ENCODE assay signal across 29 cellular contexts in the genomic region with DNA sequence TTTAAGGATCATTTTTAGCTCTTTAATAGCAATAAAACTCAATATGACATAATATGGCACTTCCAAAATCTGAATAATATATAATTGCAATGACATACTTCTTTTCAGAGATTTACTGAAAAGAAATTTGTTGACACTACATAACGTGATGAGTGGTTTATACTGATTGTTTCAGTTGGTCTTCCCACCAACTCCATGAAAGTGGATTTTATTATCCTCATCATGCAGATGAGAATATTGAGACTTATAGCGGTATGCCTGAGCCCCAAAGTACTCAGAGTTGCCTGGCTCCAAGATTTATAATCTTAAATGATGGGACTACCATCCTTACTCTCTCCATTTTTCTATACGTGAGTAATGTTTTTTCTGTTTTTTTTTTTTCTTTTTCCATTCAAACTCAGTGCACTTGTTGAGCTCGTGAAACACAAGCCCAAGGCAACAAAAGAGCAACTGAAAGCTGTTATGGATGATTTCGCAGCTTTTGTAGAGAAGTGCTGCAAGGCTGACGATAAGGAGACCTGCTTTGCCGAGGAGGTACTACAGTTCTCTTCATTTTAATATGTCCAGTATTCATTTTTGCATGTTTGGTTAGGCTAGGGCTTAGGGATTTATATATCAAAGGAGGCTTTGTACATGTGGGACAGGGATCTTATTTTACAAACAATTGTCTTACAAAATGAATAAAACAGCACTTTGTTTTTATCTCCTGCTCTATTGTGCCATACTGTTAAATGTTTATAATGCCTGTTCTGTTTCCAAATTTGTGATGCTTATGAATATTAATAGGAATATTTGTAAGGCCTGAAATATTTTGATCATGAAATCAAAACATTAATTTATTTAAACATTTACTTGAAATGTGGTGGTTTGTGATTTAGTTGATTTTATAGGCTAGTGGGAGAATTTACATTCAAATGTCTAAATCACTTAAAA. TPM values are rescaled to one million over a fixed set of nuclear protein-coding genes. Genes with fewer than 3 reads are reported as not detected.
DNase-seq lines count a peak whose midpoint lies in the region; ATAC-seq, FAIRE-seq and TF ChIP-seq lines count a peak whose summit lies in the region.
"Had no signal": no experiment of that assay in that cellular context is flagged by ENCODE, and none has a peak within 500 bp of the region (broad histone marks: within the 10 kb centered on the region; RNA-seq: fewer than 3 reads in every experiment).

No MANE protein-coding gene starts in this region.

- peaks cover 3% of the 10 kb centered on the region for H4K20me1 ChIP-seq in HepG2 (ENCODE audit: insufficient read depth, low read length)

- intact Hi-C loops in HepG2 (cut with micrococcal nuclease; ENCODE audit: unreplicated experiment), result no loop called here

- H3K4me3 Mint-ChIP-seq in stimulated activated naive B cell treated with anti-CD40 and anti-IgM and Interleukin-4, amounts not matched to agents 10 μg/mL and 1 μg/mL and 100 μg/mL, for 72 hours, result no peak overlapping the region

- FAIRE-seq in HepG2 (lab: Jason Lieb, UNC), result no peak
- FAIRE-seq: HTR-8/SVneo, RCC 7860 had no signal

- TF ChIP-seq EP300 in HepG2 (IDR thresholded peaks at IDR 0.05; ENCODE audit: low read depth in 2 of 2, low read length in 2 of 2) (no peak), HepG2 (CRISPR knock-in tag; IDR thresholded peaks at IDR 0.05; ENCODE audit: borderline replicate concordance) (no peak)

- H3K4me3 ChIP-seq in HAP-1, result no peak overlapping the region
- H3K4me3 ChIP-seq in HepG2 (replicated peaks in 1 of 3; ENCODE audit: insufficient read depth in 1 of 3, low read depth in 2 of 3, low read length in 3 of 3), result peak overlapping the region in 1 of 3 experiments; percentile 2; a peak in 2 of 6 replicates
- H3K4me3 ChIP-seq: GM23248 had no signal

- no peak for ATAC-seq in HepG2
- ATAC-seq in stimulated activated naive B cell treated with anti-CD40 and anti-IgM and Interleukin-4, amounts not matched to agents 10 μg/mL and 1 μg/mL and 100 μg/mL, for 72 hours (replicated peaks), result no peak

- H3K4me1 ChIP-seq in HAP-1, result peaks cover 13% of the 10 kb centered on the region
- peaks cover 32% of the 10 kb centered on the region for H3K4me1 ChIP-seq in HepG2 (ENCODE audit: insufficient read depth, low read length)

- no peaks in the 10 kb centered on the region for H3K9me3 Mint-ChIP-seq in stimulated activated naive B cell treated with anti-CD40 and anti-IgM and Interleukin-4, amounts not matched to agents 10 μg/mL and 1 μg/mL and 100 μg/mL, for 72 hours

- 71% methylated on average over 7 of the region's 7 CpGs for WGBS in HepG2 (ENCODE audit: low lambda C conversion rate)

- in situ Hi-C loops in HAP-1 (cut with MboI; ENCODE audit: low sequenced_read_pairs), result no loop called here
- in situ Hi-C loops in HepG2 (cut with HindIII; ENCODE audit: extremely low pct_ligation_motif_present, low pct_unique_long_range_greater_than_20kb), result no loop called here

- no peak for TF ChIP-seq RAD21 in HepG2 (CRISPR knock-in tag; IDR thresholded peaks at IDR 0.05)

- H3K36me3 Mint-ChIP-seq in stimulated activated naive B cell treated with anti-CD40 and anti-IgM and Interleukin-4, amounts not matched to agents 10 μg/mL and 1 μg/mL and 100 μg/mL, for 72 hours, result no peaks in the 10 kb centered on the region
- H3K36me3 Mint-ChIP-seq: CD4-positive, CD25-positive, alpha-beta regulatory T cell had no signal

- H3K4me1 Mint-ChIP-seq in stimulated activated naive B cell treated with anti-CD40 and anti-IgM and Interleukin-4, amounts not matched to agents 10 μg/mL and 1 μg/mL and 100 μg/mL, for 72 hours, result no peaks in the 10 kb centered on the region
- H3K4me1 Mint-ChIP-seq: CD4-positive, CD25-positive, alpha-beta regulatory T cell had no signal

- no peaks in the 10 kb centered on the region for H3K36me3 ChIP-seq in HAP-1 (replicated peaks)
- peaks cover 8 to 37% of the 10 kb centered on the region in 2 experiments; a peak in 4 of 5 replicates for H3K36me3 ChIP-seq in HepG2 (replicated peaks in 1 of 2; ENCODE audit: control insufficient read depth in 1 of 2, insufficient read depth in 2 of 2, low read length in 2 of 2)

- H3K27me3 Mint-ChIP-seq in stimulated activated naive B cell treated with anti-CD40 and anti-IgM and Interleukin-4, amounts not matched to agents 10 μg/mL and 1 μg/mL and 100 μg/mL, for 72 hours, result peaks cover 0 to 4% of the 10 kb centered on the region in 2 donors
- H3K27me3 Mint-ChIP-seq: CD4-positive, CD25-positive, alpha-beta regulatory T cell had no signal

- no peak overlapping the region for H3K27ac Mint-ChIP-seq in stimulated activated naive B cell treated with anti-CD40 and anti-IgM and Interleukin-4, amounts not matched to agents 10 μg/mL and 1 μg/mL and 100 μg/mL, for 72 hours
- H3K27ac Mint-ChIP-seq: CD4-positive, CD25-positive, alpha-beta regulatory T cell had no signal

- CTCF ChIA-PET in HepG2 (lab: Yijun Ruan, JAX; ENCODE audit: low intra/inter-chr PET ratio, low total read pairs), result interaction anchor here (1.2 kb wide), 1 partner anchor 27 kb away, joined by 3 read pairs; no protein-coding TSS in a partner anchor

- H3K27me3 ChIP-seq in HAP-1 (ENCODE audit: low read depth) (no peaks in the 10 kb centered on the region), HepG2 (ENCODE audit: control insufficient read depth in 1 of 2, insufficient read depth in 2 of 2, low read length in 2 of 2) (no peaks in the 10 kb centered on the region)

- TF ChIP-seq POLR2A in HepG2 (IDR thresholded peaks at IDR 0.05; ENCODE audit: insufficient read depth in 1 of 2, low read depth in 2 of 2, low read length in 2 of 2), result peak; percentile 61 to 68; a peak in 3 of 4 replicates

- no peak for TF ChIP-seq CTCF in HepG2 (CRISPR knock-in tag; IDR thresholded peaks at IDR 0.05)

- H3K27ac ChIP-seq in caudate nucleus (ENCODE audit: low read depth, low read length), result peak overlapping the region; percentile 11
- peak overlapping the region; percentile 89 for H3K27ac ChIP-seq in HepG2 (ENCODE audit: extremely low read length, insufficient read depth, low read length)
- H3K27ac ChIP-seq: GM23248 had no signal

- POLR2A ChIA-PET in HepG2 (lab: Yijun Ruan, JAX), result interaction anchor here (0.9 to 7.8 kb wide), 8 partner anchors 9 to 78 kb away, joined by 3 to 85 read pairs (median 6); a partner anchor contains a TSS

- peak; percentile 36 to 46 for DNase-seq in HAP-1 (ENCODE audit: low spot score in 2 of 2)
- DNase-seq in caudate nucleus (lab: John Stamatoyannopoulos, UW), result no peak
- DNase-seq in HepG2 (ENCODE audit: low spot score), result no peak
- peak; percentile 4 for DNase-seq in putamen (ENCODE audit: low spot score)
- no peak for DNase-seq in NCI-H2227 (lab: John Stamatoyannopoulos, UW; ENCODE audit: unreplicated experiment)
- DNase-seq in stimulated activated naive B cell treated with anti-CD40 and anti-IgM and Interleukin-4, amounts not matched to agents 10 μg/mL and 1 μg/mL and 100 μg/mL, for 72 hours, result no peak
- no peak for DNase-seq in stimulated activated CD4-positive, alpha-beta T cell treated with anti-CD3 and anti-CD28 coated beads, Interleukin-2, amount 100 ng/mL, for 24 hours
- DNase-seq: CD4-positive, CD25-positive, alpha-beta regulatory T cell; DMS153; DND-41; GM23248; H7; KBM-7; MV-4-11; NCI-H1105; NCI-H146; NCI-H2029; NCI-H2171; NCI-H345; NCI-H510A treated with DMSO at 0.1 percent for 48 hours; NCI-H774; SIG-M5; SK-N-SH had no signal

- H3K9ac ChIP-seq in HepG2 (ENCODE audit: insufficient read depth, low read depth, low read length), result no peak overlapping the region
- H3K9ac ChIP-seq: GM23248, SK-N-SH had no signal

- no TSS peak for BruUV-seq in HepG2 (replicated peaks; lab: Mats Ljungman, UMichigan)

- H3K9me3 ChIP-seq in HAP-1 (no peaks in the 10 kb centered on the region), HepG2 (ENCODE audit: low read length) (no peaks in the 10 kb centered on the region)
- H3K9me3 ChIP-seq: SK-N-SH had no signal

- H2AFZ ChIP-seq in HepG2 (ENCODE audit: low read length), result no peak overlapping the region
- H2AFZ ChIP-seq: GM23248 had no signal

- 0 out of 2 replicates have a peak overlapping the region, but pooled peaks have one; percentile 16 for H3K4me2 ChIP-seq in HepG2 (ENCODE audit: low read depth, low read length)
- H3K4me2 ChIP-seq: SK-N-SH had no signal

- peaks cover 14% of the 10 kb centered on the region for H3K79me2 ChIP-seq in HepG2 (ENCODE audit: insufficient read depth, low read length)

RNA-seq across cellular contexts. Expression of a gene that starts 15.3 kb away (rescaled TPM):
- 10,101 and 22,625 TPM in 2 replicates for total RNA-seq in HepG2 (2016; rRNA removed; fragmentation: Illumina TruSeq; extraction: Trizol)
- 1,763 and 1,983 TPM in 2 replicates for total RNA-seq in HepG2 (2016; cell fraction: cytosol; rRNA removed; fragmentation: Illumina TruSeq; extraction: Trizol; ENCODE audit: low read depth)
- total RNA-seq in HepG2 (2016; cell fraction: insoluble cytoplasmic fraction; rRNA removed; fragmentation: Illumina TruSeq; extraction: Trizol), result 10,071 and 21,691 TPM in 2 replicates
- 2,665 and 3,098 TPM in 2 replicates for total RNA-seq in HepG2 (2016; cell fraction: membrane; rRNA removed; fragmentation: Illumina TruSeq; extraction: Trizol)
- 14,455 and 17,797 TPM in 2 replicates for total RNA-seq in HepG2 (2016; cell fraction: nucleus; rRNA removed; fragmentation: Illumina TruSeq; extraction: Trizol)
- polyA plus RNA-seq in HepG2 (2011; rRNA removed), result 22,205 and 22,259 TPM in 2 replicates
- 10,343 and 19,758 TPM in 2 replicates for polyA plus RNA-seq in HepG2 (2011; cell fraction: cytosol; rRNA removed)
- polyA plus RNA-seq in HepG2 (2011; cell fraction: nucleus; rRNA removed), result 4,838 and 7,133 TPM in 2 replicates
- polyA plus RNA-seq in HepG2 (2012), result 30,113 and 41,157 TPM in 2 replicates
- 1,641 and 1,730 TPM in 2 replicates for polyA plus RNA-seq in HepG2 (2016; cell fraction: cytosol; fragmentation: Illumina TruSeq; extraction: Trizol; ENCODE audit: low read depth)
- polyA plus RNA-seq in HepG2 (2016; cell fraction: insoluble cytoplasmic fraction; fragmentation: Illumina TruSeq; extraction: Trizol; ENCODE audit: low read depth), result 9,271 and 9,564 TPM in 2 replicates
- 1,898 and 2,256 TPM in 2 replicates for polyA plus RNA-seq in HepG2 (2016; cell fraction: membrane; fragmentation: Illumina TruSeq; extraction: Trizol; ENCODE audit: low read depth)
- 21,168 and 22,798 TPM in 2 replicates for polyA plus RNA-seq in HepG2 (2016; cell fraction: nucleus; fragmentation: Illumina TruSeq; extraction: Trizol; ENCODE audit: insufficient read depth, low read depth)
- 2.4 and 3,693 TPM in 2 replicates for polyA minus RNA-seq in HepG2 (2011; rRNA and poly(A)+ RNA removed; ENCODE audit: low replicate concordance)
- 6,095 and 10,549 TPM in 2 replicates for polyA minus RNA-seq in HepG2 (2011; cell fraction: cytosol; rRNA and poly(A)+ RNA removed)
- polyA minus RNA-seq in HepG2 (2011; cell fraction: nucleus; rRNA and poly(A)+ RNA removed), result 3,995 and 8,747 TPM in 2 replicates
- total RNA-seq: A172; CD4-positive, CD25-positive, alpha-beta regulatory T cell; GM23248; LHCN-M2; MCF 10A had no signal
- polyA plus RNA-seq: BJ; CD4-positive, CD25-positive, alpha-beta regulatory T cell; GM23248; SK-N-SH had no signal

RNA-seq across cellular contexts. Expression of a gene that starts 16.6 kb away (rescaled TPM):
- total RNA-seq in HepG2 (2016; rRNA removed; fragmentation: Illumina TruSeq; extraction: Trizol), result 4,406 and 9,434 TPM in 2 replicates
- 859 and 984 TPM in 2 replicates for total RNA-seq in HepG2 (2016; cell fraction: cytosol; rRNA removed; fragmentation: Illumina TruSeq; extraction: Trizol; ENCODE audit: low read depth)
- total RNA-seq in HepG2 (2016; cell fraction: insoluble cytoplasmic fraction; rRNA removed; fragmentation: Illumina TruSeq; extraction: Trizol), result 4,328 and 8,879 TPM in 2 replicates
- total RNA-seq in HepG2 (2016; cell fraction: membrane; rRNA removed; fragmentation: Illumina TruSeq; extraction: Trizol), result 1,470 and 1,653 TPM in 2 replicates
- total RNA-seq in HepG2 (2016; cell fraction: nucleus; rRNA removed; fragmentation: Illumina TruSeq; extraction: Trizol), result 6,106 and 7,724 TPM in 2 replicates
- polyA plus RNA-seq in HepG2 (2011; rRNA removed), result 12,657 and 13,105 TPM in 2 replicates
- 10,032 and 12,863 TPM in 2 replicates for polyA plus RNA-seq in HepG2 (2011; cell fraction: cytosol; rRNA removed)
- polyA plus RNA-seq in HepG2 (2011; cell fraction: nucleus; rRNA removed), result 3,859 and 4,411 TPM in 2 replicates
- polyA plus RNA-seq in HepG2 (2012), result 15,767 and 21,683 TPM in 2 replicates
- 881 and 929 TPM in 2 replicates for polyA plus RNA-seq in HepG2 (2016; cell fraction: cytosol; fragmentation: Illumina TruSeq; extraction: Trizol; ENCODE audit: low read depth)
- polyA plus RNA-seq in HepG2 (2016; cell fraction: insoluble cytoplasmic fraction; fragmentation: Illumina TruSeq; extraction: Trizol; ENCODE audit: low read depth), result 4,042 and 4,098 TPM in 2 replicates
- polyA plus RNA-seq in HepG2 (2016; cell fraction: membrane; fragmentation: Illumina TruSeq; extraction: Trizol; ENCODE audit: low read depth), result 1,126 and 1,308 TPM in 2 replicates
- polyA plus RNA-seq in HepG2 (2016; cell fraction: nucleus; fragmentation: Illumina TruSeq; extraction: Trizol; ENCODE audit: insufficient read depth, low read depth), result 10,518 and 11,638 TPM in 2 replicates
- polyA minus RNA-seq in HepG2 (2011; rRNA and poly(A)+ RNA removed; ENCODE audit: low replicate concordance), result 1.4 and 2,561 TPM in 2 replicates
- 2,774 and 4,050 TPM in 2 replicates for polyA minus RNA-seq in HepG2 (2011; cell fraction: cytosol; rRNA and poly(A)+ RNA removed)
- 1,510 and 2,631 TPM in 2 replicates for polyA minus RNA-seq in HepG2 (2011; cell fraction: nucleus; rRNA and poly(A)+ RNA removed)
- total RNA-seq: CD4-positive, CD25-positive, alpha-beta regulatory T cell; GM23248; LHCN-M2; MCF 10A had no signal
- polyA plus RNA-seq: CD4-positive, CD25-positive, alpha-beta regulatory T cell had no signal

Comparison
In these comparisons a context has a peak if more than half of its experiments do, and no peak if none do; other contexts are left out.
1. DNase-seq: peak in HAP-1 (2 of 2) and putamen (single experiment); none in caudate nucleus (0 of 61), HepG2 (single experiment), NCI-H2227 (single experiment), stimulated activated naive B cell treated with anti-CD40 and anti-IgM and Interleukin-4, amounts not matched to agents 10 μg/mL and 1 μg/mL and 100 μg/mL, for 72 hours (single experiment) and stimulated activated CD4-positive, alpha-beta T cell treated with anti-CD3 and anti-CD28 coated beads, Interleukin-2, amount 100 ng/mL, for 24 hours (0 of 2).